ENCODE assay signal across 8 cellular contexts in genomic region chr9:126806336-126806735, GRCh38. TPM values are rescaled to one million over a fixed set of nuclear protein-coding genes. Genes with fewer than 3 reads are reported as not detected.
DNase-seq lines count a peak whose midpoint lies in the region; ATAC-seq and TF ChIP-seq lines count a peak whose summit lies in the region.

No MANE protein-coding gene starts in this region.

- peak overlapping the region; percentile 99 for H3K27ac Mint-ChIP-seq in activated CD8-positive, alpha-beta memory T cell treated with anti-CD3 and anti-CD28 coated beads, Interleukin-2, amount 10 ng/mL, durations not matched to agents 7 days and 5 days
- H3K27ac Mint-ChIP-seq in activated CD4-positive, alpha-beta memory T cell treated with anti-CD3 and anti-CD28 coated beads, Interleukin-2, amount 10 ng/mL, durations not matched to agents 7 days and 5 days: peak overlapping the region; percentile 97
- peak overlapping the region; percentile 94 for H3K27ac Mint-ChIP-seq in glutamatergic neuron (ENCODE audit: unreplicated experiment)

- H3K27me3 ChIP-seq in subcutaneous abdominal adipose tissue (ENCODE audit: control insufficient read depth in 5 of 5, insufficient read depth in 4 of 5, low read length in 5 of 5): no peaks in the 10 kb centered on the region

- H3K4me3 Mint-ChIP-seq in activated CD8-positive, alpha-beta memory T cell treated with anti-CD3 and anti-CD28 coated beads, Interleukin-2, amount 10 ng/mL, durations not matched to agents 7 days and 5 days: peak overlapping the region; percentile 96
- H3K4me3 Mint-ChIP-seq in activated CD4-positive, alpha-beta memory T cell treated with anti-CD3 and anti-CD28 coated beads, Interleukin-2, amount 10 ng/mL, durations not matched to agents 7 days and 5 days: peak overlapping the region; percentile 84
- peak overlapping the region; percentile 97 for H3K4me3 Mint-ChIP-seq in glutamatergic neuron (ENCODE audit: unreplicated experiment)

- no peak for DNase-seq in activated CD8-positive, alpha-beta memory T cell treated with anti-CD3 and anti-CD28 coated beads, Interleukin-2, amount 10 ng/mL, durations not matched to agents 7 days and 5 days
- DNase-seq in activated CD8-positive, alpha-beta memory T cell treated with anti-CD3 and anti-CD28 coated beads, Interleukin-2, amount 50 U/mL, for 48 hours: no peak
- DNase-seq in activated CD4-positive, alpha-beta memory T cell treated with anti-CD3 and anti-CD28 coated beads, Interleukin-2, amount 10 ng/mL, durations not matched to agents 7 days and 5 days: no peak
- DNase-seq in glutamatergic neuron: no peak
- DNase-seq in NCI-H2196 (lab: John Stamatoyannopoulos, UW; ENCODE audit: unreplicated experiment): no peak
- no peak for DNase-seq in hippocampal formation (lab: John Stamatoyannopoulos, UW)
- no peak for DNase-seq in DMS153 treated with DMSO at 0.1 percent for 48 hours (lab: John Stamatoyannopoulos, UW; ENCODE audit: unreplicated experiment)

- H3K9ac ChIP-seq in subcutaneous abdominal adipose tissue (ENCODE audit: low read length in 5 of 5): peak overlapping the region; percentile 66 to 100 (median 95)

- no peaks in the 10 kb centered on the region for H3K9me3 Mint-ChIP-seq in activated CD8-positive, alpha-beta memory T cell treated with anti-CD3 and anti-CD28 coated beads, Interleukin-2, amount 10 ng/mL, durations not matched to agents 7 days and 5 days (ENCODE audit: low read depth)
- no peaks in the 10 kb centered on the region for H3K9me3 Mint-ChIP-seq in activated CD4-positive, alpha-beta memory T cell treated with anti-CD3 and anti-CD28 coated beads, Interleukin-2, amount 10 ng/mL, durations not matched to agents 7 days and 5 days
- H3K9me3 Mint-ChIP-seq in glutamatergic neuron (ENCODE audit: unreplicated experiment): peaks cover 7% of the 10 kb centered on the region

- no peaks in the 10 kb centered on the region for H3K9me3 ChIP-seq in subcutaneous abdominal adipose tissue (ENCODE audit: control insufficient read depth in 5 of 5, low read length in 5 of 5)

- H3K36me3 ChIP-seq in subcutaneous abdominal adipose tissue (ENCODE audit: control insufficient read depth in 5 of 5, insufficient read depth in 5 of 5, low read length in 5 of 5): peaks cover 0 to 18% (median 5%) of the 10 kb centered on the region in 5 donors

- ATAC-seq in activated CD8-positive, alpha-beta memory T cell treated with anti-CD3 and anti-CD28 coated beads, Interleukin-2, amount 10 ng/mL, durations not matched to agents 7 days and 5 days: no peak

- H3K4me1 Mint-ChIP-seq in activated CD8-positive, alpha-beta memory T cell treated with anti-CD3 and anti-CD28 coated beads, Interleukin-2, amount 10 ng/mL, durations not matched to agents 7 days and 5 days: peaks cover 42% of the 10 kb centered on the region
- H3K4me1 Mint-ChIP-seq in activated CD4-positive, alpha-beta memory T cell treated with anti-CD3 and anti-CD28 coated beads, Interleukin-2, amount 10 ng/mL, durations not matched to agents 7 days and 5 days: peaks cover 43% of the 10 kb centered on the region
- peaks cover 15% of the 10 kb centered on the region for H3K4me1 Mint-ChIP-seq in glutamatergic neuron (ENCODE audit: low read depth, unreplicated experiment)

- TF ChIP-seq CTCF in glutamatergic neuron (IDR thresholded peaks at IDR 0.05; ENCODE audit: partially characterized antibody, unreplicated experiment): no peak

- CTCF ChIA-PET in activated CD8-positive, alpha-beta memory T cell treated with anti-CD3 and anti-CD28 coated beads, Interleukin-2, amount 10 ng/mL, durations not matched to agents 7 days and 5 days (lab: Charles Lee): interaction anchor here (1.0 to 3.1 kb wide), 3 partner anchors 15 to 100 kb away, joined by 3 to 16 read pairs (median 3); no protein-coding TSS in a partner anchor
- CTCF ChIA-PET in activated CD4-positive, alpha-beta memory T cell treated with anti-CD3 and anti-CD28 coated beads, Interleukin-2, amount 10 ng/mL, durations not matched to agents 7 days and 5 days (lab: Charles Lee): interaction anchor here (1.3 to 4.0 kb wide), 3 partner anchors 24 to 103 kb away, joined by 3 to 34 read pairs (median 4); no protein-coding TSS in a partner anchor

- peaks cover 15% of the 10 kb centered on the region for H3K36me3 Mint-ChIP-seq in activated CD8-positive, alpha-beta memory T cell treated with anti-CD3 and anti-CD28 coated beads, Interleukin-2, amount 10 ng/mL, durations not matched to agents 7 days and 5 days
- peaks cover 38% of the 10 kb centered on the region for H3K36me3 Mint-ChIP-seq in activated CD4-positive, alpha-beta memory T cell treated with anti-CD3 and anti-CD28 coated beads, Interleukin-2, amount 10 ng/mL, durations not matched to agents 7 days and 5 days (ENCODE audit: low read depth)
- no peaks in the 10 kb centered on the region for H3K36me3 Mint-ChIP-seq in glutamatergic neuron (ENCODE audit: unreplicated experiment)

- POLR2A ChIA-PET in activated CD4-positive, alpha-beta memory T cell treated with anti-CD3 and anti-CD28 coated beads, Interleukin-2, amount 10 ng/mL, durations not matched to agents 7 days and 5 days (lab: Charles Lee): interaction anchor here (0.6 to 3.1 kb wide), 16 partner anchors 10 to 1565 kb away, joined by 3 to 28 read pairs (median 8); partner anchors contain the start of genes HSPA5, LRSAM1, RPL12 and ZBTB34

- peaks cover 0 to 39% (median 28%) of the 10 kb centered on the region in 5 donors for H3K4me1 ChIP-seq in subcutaneous abdominal adipose tissue (ENCODE audit: control insufficient read depth in 5 of 5, insufficient read depth in 5 of 5, low read length in 5 of 5)

- no peaks in the 10 kb centered on the region for H3K27me3 Mint-ChIP-seq in activated CD8-positive, alpha-beta memory T cell treated with anti-CD3 and anti-CD28 coated beads, Interleukin-2, amount 10 ng/mL, durations not matched to agents 7 days and 5 days
- H3K27me3 Mint-ChIP-seq in activated CD4-positive, alpha-beta memory T cell treated with anti-CD3 and anti-CD28 coated beads, Interleukin-2, amount 10 ng/mL, durations not matched to agents 7 days and 5 days: no peaks in the 10 kb centered on the region
- H3K27me3 Mint-ChIP-seq in glutamatergic neuron (ENCODE audit: unreplicated experiment): peaks cover 3% of the 10 kb centered on the region

- H3K27ac ChIP-seq in subcutaneous abdominal adipose tissue (ENCODE audit: low read depth, low read length): peak overlapping the region; percentile 93

- peak overlapping the region in 3 of 5 donors; percentile 85 to 97 (median 97) for H3K4me3 ChIP-seq in subcutaneous abdominal adipose tissue (ENCODE audit: low read depth in 1 of 5, low read length in 5 of 5)

RNA-seq across cellular contexts. Expression of gene ZBTB43, which starts 1.5 kb away (rescaled TPM):
- total RNA-seq in activated CD8-positive, alpha-beta memory T cell treated with anti-CD3 and anti-CD28 coated beads, Interleukin-2, amount 10 ng/mL, durations not matched to agents 7 days and 5 days: 10 to 100 TPM; 25.2 to 28.9 TPM
- total RNA-seq in activated CD4-positive, alpha-beta memory T cell treated with anti-CD3 and anti-CD28 coated beads, Interleukin-2, amount 10 ng/mL, durations not matched to agents 7 days and 5 days: 10 to 100 TPM; 40.8 to 41.0 TPM
- 16.8 TPM for total RNA-seq in glutamatergic neuron (ENCODE audit: unreplicated experiment)

RNA-seq across cellular contexts. Expression of gene ZBTB34, which starts 54.1 kb away (rescaled TPM):
- 1 to 10 TPM; 7.4 to 7.5 TPM for total RNA-seq in activated CD8-positive, alpha-beta memory T cell treated with anti-CD3 and anti-CD28 coated beads, Interleukin-2, amount 10 ng/mL, durations not matched to agents 7 days and 5 days
- total RNA-seq in activated CD4-positive, alpha-beta memory T cell treated with anti-CD3 and anti-CD28 coated beads, Interleukin-2, amount 10 ng/mL, durations not matched to agents 7 days and 5 days: 1 to 10 TPM; 8.2 TPM
- 21.0 TPM for total RNA-seq in glutamatergic neuron (ENCODE audit: unreplicated experiment)
